27 cellular contexts compared by ENCODE assay signal in the genomic region with DNA sequence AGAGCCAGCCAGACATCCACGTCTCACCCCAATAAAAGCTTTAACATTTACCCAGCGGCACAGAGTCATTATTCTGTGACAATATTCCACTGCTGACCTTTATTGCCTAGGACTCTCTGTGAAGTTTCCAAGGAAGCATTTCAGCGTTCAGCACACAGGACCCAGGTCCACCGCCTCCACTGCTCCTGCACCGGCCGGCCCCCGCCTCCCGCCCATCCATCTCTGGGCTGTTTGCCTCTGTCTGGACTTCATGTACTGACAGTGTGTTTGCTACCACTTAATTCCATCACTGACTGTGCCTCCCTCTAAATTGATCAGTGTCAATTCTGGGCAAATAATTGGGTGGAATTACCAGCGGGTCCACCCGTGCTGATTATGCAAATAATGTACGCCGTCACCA.
"Had no signal": no experiment of that assay in that cellular context is flagged by ENCODE, and none has a peak within 500 bp of the region (broad histone marks: within the 10 kb centered on the region; RNA-seq: fewer than 3 reads in every experiment).

No MANE protein-coding gene starts in this region.

- H3K27me3 Mint-ChIP-seq: dendritic cell treated with granulocyte-macrophage colony-stimulating factor and Interleukin-4, amounts not matched to agents 40 ng/mL and 50 ng/mL, for 4 days had no signal

- DNase-seq: colonic mucosa; cortex of kidney; dermis blood vessel endothelial cell; dorsolateral prefrontal cortex; effector CD4-positive, alpha-beta T cell; effector CD8-positive, alpha-beta T cell; effector memory CD4-positive, alpha-beta T cell; effector memory CD8-positive, alpha-beta T cell; endodermal cell; erythroblast; esophagus squamous epithelium; foreskin fibroblast; foreskin keratinocyte; foreskin melanocyte; gastrocnemius medialis; glutamatergic neuron; head of caudate nucleus; heart left ventricle had no signal

- H3K4me3 Mint-ChIP-seq: dendritic cell treated with granulocyte-macrophage colony-stimulating factor and Interleukin-4, amounts not matched to agents 40 ng/mL and 50 ng/mL, for 4 days; effector memory CD8-positive, alpha-beta T cell; endodermal cell had no signal

- H3K4me3 ChIP-seq: colonic mucosa, coronary artery, dorsolateral prefrontal cortex, esophagus muscularis mucosa, esophagus squamous epithelium, gastrocnemius medialis, gastroesophageal sphincter, heart left ventricle had no signal

- H3K27ac Mint-ChIP-seq: dendritic cell treated with granulocyte-macrophage colony-stimulating factor and Interleukin-4, amounts not matched to agents 40 ng/mL and 50 ng/mL, for 4 days; effector memory CD8-positive, alpha-beta T cell; endodermal cell had no signal

- H3K27me3 ChIP-seq: colonic mucosa, esophagus muscularis mucosa, foreskin keratinocyte, gastroesophageal sphincter had no signal

- H3K27ac ChIP-seq: colonic mucosa, coronary artery, dorsolateral prefrontal cortex, epithelial cell of prostate, esophagus muscularis mucosa, esophagus squamous epithelium, foreskin keratinocyte, gastrocnemius medialis, gastroesophageal sphincter, heart left ventricle had no signal

- FAIRE-seq: colon, endometrium, endothelial cell of umbilical vein, frontal cortex had no signal

- H3K36me3 ChIP-seq: colonic mucosa, esophagus muscularis mucosa, esophagus squamous epithelium, gastrocnemius medialis, gastroesophageal sphincter, heart left ventricle had no signal

- H3K9me3 ChIP-seq: colonic mucosa, esophagus muscularis mucosa, esophagus squamous epithelium, gastrocnemius medialis, gastroesophageal sphincter, heart left ventricle had no signal

- H3K9me3 Mint-ChIP-seq: dendritic cell treated with granulocyte-macrophage colony-stimulating factor and Interleukin-4, amounts not matched to agents 40 ng/mL and 50 ng/mL, for 4 days; effector memory CD8-positive, alpha-beta T cell; endodermal cell had no signal

- H3K4me1 ChIP-seq: colonic mucosa, foreskin keratinocyte, gastrocnemius medialis, heart left ventricle had no signal
